ENCODE assay signal across 1 cellular context in genomic region chr6:25025248-25025918, GRCh38.
TF ChIP-seq lines count a peak whose summit lies in the region.

No MANE protein-coding gene starts in this region.

TF ChIP-seq in H1, 55 proteins besides CTCF, POLR2A, EP300 and RAD21:
- no peak for TF ChIP-seq CBX5 (IDR thresholded peaks at IDR 0.05; ENCODE audit: low read depth, low read length)
- TF ChIP-seq MAFK (IDR thresholded peaks at IDR 0.05; ENCODE audit: low read depth, low read length) = peak; percentile 30; the same call in 1 of the 2 replicates
